In the genomic region with DNA sequence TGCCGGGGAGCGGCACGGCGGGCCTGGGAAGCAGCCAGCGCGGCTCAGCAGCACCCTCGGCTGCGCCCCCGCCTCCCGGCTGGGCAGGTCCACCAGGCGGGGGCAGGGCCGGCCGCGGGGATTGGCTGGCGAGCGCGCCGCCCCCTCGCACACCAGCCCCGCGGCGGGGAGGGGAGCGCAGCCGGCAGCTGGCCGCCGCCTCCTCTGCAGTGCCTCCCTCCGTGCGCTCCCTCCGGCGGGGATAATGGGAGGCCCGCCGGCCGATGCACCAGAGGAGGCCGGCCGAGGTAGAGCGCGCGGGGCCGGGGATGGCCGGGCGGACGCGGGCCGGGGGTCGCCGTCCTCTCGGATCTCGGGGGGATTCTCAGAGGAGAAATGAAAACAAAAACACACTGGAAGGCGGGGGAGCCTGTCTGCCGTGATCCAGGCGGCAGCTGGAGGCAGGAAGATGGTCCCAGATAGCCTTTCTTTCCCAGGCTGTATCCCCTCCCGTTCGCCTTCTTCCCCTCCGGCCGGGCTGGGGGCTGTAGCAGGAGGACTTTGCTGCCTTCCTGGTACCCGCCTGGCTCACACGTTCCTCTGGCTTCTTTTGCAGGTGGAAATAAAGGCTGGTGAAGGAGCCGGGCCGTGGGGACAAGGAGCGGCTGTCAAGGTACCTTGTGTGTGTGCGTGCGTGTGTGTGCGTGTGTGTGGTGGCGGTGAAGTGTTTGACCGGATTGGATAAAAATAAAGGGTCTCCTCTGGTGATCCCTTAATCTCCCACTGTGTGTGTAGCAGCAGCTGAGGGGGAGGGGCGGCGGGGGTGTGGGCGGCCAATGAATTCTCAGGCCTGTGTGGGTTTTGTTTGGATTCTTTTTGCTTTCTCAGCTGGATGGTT, we compare ENCODE assay signal across 8 cellular contexts. TPM values are rescaled to one million over a fixed set of nuclear protein-coding genes. Genes with fewer than 3 reads are reported as not detected.
DNase-seq lines count a peak whose midpoint lies in the region; ATAC-seq and TF ChIP-seq lines count a peak whose summit lies in the region.

No MANE protein-coding gene starts in this region.

- in situ Hi-C loops in GM13976 (cut with MboI; ENCODE audit: low sequenced_read_pairs, unreplicated experiment) = no loop called here

- no peaks in the 10 kb centered on the region for H3K27me3 Mint-ChIP-seq in central memory CD8-positive, alpha-beta T cell

- H3K27me3 ChIP-seq in kidney epithelial cell (ENCODE audit: control insufficient read depth, insufficient read depth, low read length) = no peaks in the 10 kb centered on the region
- H3K27me3 ChIP-seq in PC-9 (ENCODE audit: insufficient read depth, low read depth) = no peaks in the 10 kb centered on the region

- CTCF ChIA-PET in PC-9 (lab: Charles Lee) = no interaction called here

- H3K9me3 ChIP-seq in PC-9 (ENCODE audit: insufficient read depth, low read depth) = no peaks in the 10 kb centered on the region

- peak; percentile 96 for DNase-seq in GM13976 (ENCODE audit: low spot score)
- DNase-seq in NCI-H1930 (lab: John Stamatoyannopoulos, UW) = peak; percentile 57 to 83
- peak; percentile 61 to 64 for DNase-seq in central memory CD8-positive, alpha-beta T cell (ENCODE audit: low spot score in 2 of 2)
- DNase-seq in kidney epithelial cell (ENCODE audit: low read depth) = no peak
- peak; percentile 71 for DNase-seq in stimulated activated CD4-positive, alpha-beta T cell treated with anti-CD3 and anti-CD28 coated beads, Interleukin-12 subunit alpha, Interleukin-12 subunit beta, amount 100 ng/mL, for 4 hours
- DNase-seq in PC-9 = no peak

- no TSS peak for BruUV-seq in PC-9 (replicated peaks; lab: Mats Ljungman, UMichigan)

- peaks cover 67% of the 10 kb centered on the region for H3K4me1 Mint-ChIP-seq in central memory CD8-positive, alpha-beta T cell

- no peaks in the 10 kb centered on the region for H3K9me3 Mint-ChIP-seq in central memory CD8-positive, alpha-beta T cell

- no peak overlapping the region for H3K27ac ChIP-seq in PC-9

- no peaks in the 10 kb centered on the region for H3K9me2 ChIP-seq in PC-9 (ENCODE audit: insufficient read depth)

- H2AFZ ChIP-seq in PC-9 = no peak overlapping the region

- no peak for TF ChIP-seq CTCF in GM13976 (IDR thresholded peaks at IDR 0.05; ENCODE audit: borderline replicate concordance, control extremely low read depth, extremely low read depth, insufficient read depth, missing control alignments)
- no peak for TF ChIP-seq CTCF in WI38 (IDR thresholded peaks at IDR 0.05; ENCODE audit: low read depth, low read length)
- TF ChIP-seq CTCF in kidney epithelial cell (IDR thresholded peaks at IDR 0.05; ENCODE audit: insufficient read depth, low read length, poor library complexity, severe bottlenecking) = no peak
- no peak for TF ChIP-seq CTCF in PC-9 (conservative IDR thresholded peaks at IDR 0.05)

- intact Hi-C loops in PC-9 (cut with micrococcal nuclease; ENCODE audit: unreplicated experiment) = no loop called here

- H3K36me3 Mint-ChIP-seq in central memory CD8-positive, alpha-beta T cell (ENCODE audit: insufficient read depth) = peaks cover 6% of the 10 kb centered on the region

- H3K4me3 Mint-ChIP-seq in central memory CD8-positive, alpha-beta T cell = peak overlapping the region; percentile 79

- H3K4me2 ChIP-seq in PC-9 = no peak overlapping the region

- peak overlapping the region; percentile 79 for H3K4me3 ChIP-seq in WI38 (ENCODE audit: low read depth, low read length)
- H3K4me3 ChIP-seq in kidney epithelial cell (ENCODE audit: low read depth, low read length) = peak overlapping the region; percentile 47
- no peak overlapping the region for H3K4me3 ChIP-seq in PC-9

- ATAC-seq in HG02763 (IDR thresholded peaks at IDR 0.05; ENCODE audit: unreplicated experiment) = peak; percentile 89
- ATAC-seq in central memory CD8-positive, alpha-beta T cell (replicated peaks; ENCODE audit: extremely low read depth, poor library complexity, severe bottlenecking) = peak; percentile 94

- H3K27ac Mint-ChIP-seq in central memory CD8-positive, alpha-beta T cell (ENCODE audit: low read depth) = peak overlapping the region; percentile 19

- peaks cover 6% of the 10 kb centered on the region; the same call in 1 of the 2 replicates for H3F3A ChIP-seq in PC-9 (ENCODE audit: insufficient read depth, low read depth)

- POLR2A ChIA-PET in PC-9 (lab: Charles Lee; ENCODE audit: unreplicated experiment) = no interaction called here

- peaks cover 60% of the 10 kb centered on the region for H3K79me2 ChIP-seq in PC-9 (ENCODE audit: low read depth)

- H3K4me1 ChIP-seq in PC-9 (replicated peaks; ENCODE audit: insufficient read depth) = peaks cover 13% of the 10 kb centered on the region

- peaks cover 46% of the 10 kb centered on the region for H4K20me1 ChIP-seq in PC-9 (ENCODE audit: insufficient read depth)

- no peaks in the 10 kb centered on the region for H3K36me3 ChIP-seq in kidney epithelial cell (ENCODE audit: control insufficient read depth, insufficient read depth, low read length)
- no peaks in the 10 kb centered on the region; the same call in 1 of the 2 replicates for H3K36me3 ChIP-seq in PC-9 (ENCODE audit: low read depth)

RNA-seq across cellular contexts. Expression of a gene that starts 18.0 kb away (rescaled TPM):
- total RNA-seq in kidney epithelial cell = 11.0 and 13.7 TPM in 2 replicates
- 17.1 and 19.1 TPM in 2 replicates for total RNA-seq in PC-9 (2021)

Comparison
In these comparisons a context has a peak if more than half of its experiments do, and no peak if none do; other contexts are left out.
1. DNase-seq: peak in GM13976 (single experiment), NCI-H1930 (2 of 2), central memory CD8-positive, alpha-beta T cell (2 of 2) and stimulated activated CD4-positive, alpha-beta T cell treated with anti-CD3 and anti-CD28 coated beads, Interleukin-12 subunit alpha, Interleukin-12 subunit beta, amount 100 ng/mL, for 4 hours (single experiment); none in kidney epithelial cell (single experiment) and PC-9 (0 of 2).